1 cellular context compared by ENCODE assay signal in genomic region chr7:12687213-12688171, GRCh38.
TF ChIP-seq lines count a peak whose summit lies in the region.

TSS of gene ARL4A (plus strand) at chr7:12687633. CDS start at chr7:12688255, 622 bp downstream.

TF ChIP-seq in H1, 55 proteins besides CTCF, POLR2A, EP300 and RAD21:
- TF ChIP-seq ATF2 (IDR thresholded peaks at IDR 0.05; ENCODE audit: low read length) (peak; percentile 10; the same call in 1 of the 2 replicates), GTF2F1 (IDR thresholded peaks at IDR 0.05; ENCODE audit: borderline replicate concordance, low read depth, low read length) (no peak), ASH2L (IDR thresholded peaks at IDR 0.05; ENCODE audit: low read length) (no peak), KDM4A (IDR thresholded peaks at IDR 0.05; ENCODE audit: low read depth, low read length, severe bottlenecking) (peak; percentile 78), SIN3A (conservative IDR thresholded peaks at IDR 0.05 in 1 of 2, IDR thresholded peaks at IDR 0.05 in 1 of 2; ENCODE audit: low read depth in 1 of 2, low read length in 2 of 2) (0 out of 4 replicates have a peak, but pooled peaks of 1 of the 2 experiments have one; percentile 27), NANOG (IDR thresholded peaks at IDR 0.05; ENCODE audit: insufficient read depth, low read depth, low read length, poor library complexity, severe bottlenecking) (no peak), E2F6 (IDR thresholded peaks at IDR 0.05) (peak; percentile 50; the same call in 1 of the 2 replicates), BRCA1 (IDR thresholded peaks at IDR 0.05; ENCODE audit: low read depth, low read length) (no peak), TAF7 (optimal IDR thresholded peaks at IDR 0.05; ENCODE audit: borderline replicate concordance, low read depth, low read length) (peak; percentile 89), KDM5A (IDR thresholded peaks at IDR 0.05; ENCODE audit: low read length) (peak; percentile 52; the same call in 1 of the 2 replicates), HDAC2 (IDR thresholded peaks at IDR 0.05; ENCODE audit: borderline replicate concordance in 1 of 2, low read depth in 2 of 2, low read length in 2 of 2) (0 out of 4 replicates have a peak, but pooled peaks of 1 of the 2 experiments have one; percentile 13), MAFK (IDR thresholded peaks at IDR 0.05; ENCODE audit: low read depth, low read length) (peak; percentile 27; the same call in 1 of the 2 replicates), TCF12 (IDR thresholded peaks at IDR 0.05; ENCODE audit: low read depth, low read length) (0 out of 2 replicates have a peak, but pooled peaks have one; percentile 6), SP2 (IDR thresholded peaks at IDR 0.05; ENCODE audit: low read length) (peak; percentile 81), RXRA (IDR thresholded peaks at IDR 0.05; ENCODE audit: insufficient read depth, low read depth, low read length) (no peak), MAX (IDR thresholded peaks at IDR 0.05) (peak; percentile 34; the same call in 1 of the 2 replicates), POLR2AphosphoS5 (IDR thresholded peaks at IDR 0.05; ENCODE audit: low read depth, low read length) (peak; percentile 87), TBP (IDR thresholded peaks at IDR 0.05; ENCODE audit: low read depth, low read length) (peak; percentile 96), RBBP5 (IDR thresholded peaks at IDR 0.05; ENCODE audit: borderline replicate concordance, low read depth, low read length) (peak; percentile 60; the same call in 1 of the 2 replicates), CHD2 (IDR thresholded peaks at IDR 0.05; ENCODE audit: low read length) (peak; percentile 88), SIX5 (IDR thresholded peaks at IDR 0.05; ENCODE audit: low read depth, low read length) (no peak), PHF8 (conservative IDR thresholded peaks at IDR 0.05; ENCODE audit: low read depth, low read length) (peak; percentile 57), ATF3 (IDR thresholded peaks at IDR 0.05; ENCODE audit: insufficient read depth, low read depth, low read length) (no peak), SP1 (IDR thresholded peaks at IDR 0.05; ENCODE audit: low read depth, low read length) (peak; percentile 97), JUN (IDR thresholded peaks at IDR 0.05; ENCODE audit: low read depth, low read length) (no peak), HDAC6 (IDR thresholded peaks at IDR 0.05; ENCODE audit: low read depth, low read length) (no peak), BACH1 (IDR thresholded peaks at IDR 0.05; ENCODE audit: low read length) (peak; percentile 52; the same call in 1 of the 2 replicates), TAF1 (IDR thresholded peaks at IDR 0.05; ENCODE audit: low read depth, low read length) (peak; percentile 99)
